In the genomic region with DNA sequence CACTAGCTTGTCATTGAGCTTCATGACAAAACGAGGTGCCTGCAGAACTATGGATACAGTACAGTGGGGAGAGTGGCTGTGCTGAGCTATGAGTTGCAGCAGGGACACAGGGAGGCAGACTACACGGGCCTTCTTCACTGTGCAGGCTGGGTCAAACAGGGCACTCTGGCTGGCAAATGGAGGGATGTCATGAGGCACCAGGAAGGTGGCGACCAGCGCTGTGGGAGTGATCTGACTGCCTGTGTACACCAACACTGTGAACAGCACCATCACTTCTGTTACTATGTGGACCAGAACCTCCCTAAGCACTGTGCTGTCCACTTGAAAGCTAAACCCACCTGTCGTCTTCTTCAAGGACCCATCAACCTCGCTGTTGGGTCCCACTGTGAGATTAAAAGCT, we compare ENCODE assay signal across 10 cellular contexts. TPM values are rescaled to one million over a fixed set of nuclear protein-coding genes. Genes with fewer than 3 reads are reported as not detected.
"Had no signal": no experiment of that assay in that cellular context is flagged by ENCODE, and none has a peak within 500 bp of the region (broad histone marks: within the 10 kb centered on the region; RNA-seq: fewer than 3 reads in every experiment).

No MANE protein-coding gene starts in this region.

- H3K9me3 Mint-ChIP-seq: IgD-negative memory B cell had no signal

- DNase-seq: IMR-90, KBM-7, KG1 had no signal

- ATAC-seq: HepG2, K562 had no signal

- H3K27ac ChIP-seq: HL-60, KMS-11 had no signal

- H3K4me3 ChIP-seq: K562 had no signal

- H3K4me2 ChIP-seq: KMS-11 had no signal

- H3K27ac Mint-ChIP-seq: IgD-negative memory B cell had no signal

RNA-seq across cellular contexts. Expression of a gene that starts 3.1 kb away (rescaled TPM):
- total RNA-seq: HepG2, HT-29, HT1080, IMR-90, K562 had no signal
